8 cellular contexts compared by ENCODE assay signal in the genomic region with DNA sequence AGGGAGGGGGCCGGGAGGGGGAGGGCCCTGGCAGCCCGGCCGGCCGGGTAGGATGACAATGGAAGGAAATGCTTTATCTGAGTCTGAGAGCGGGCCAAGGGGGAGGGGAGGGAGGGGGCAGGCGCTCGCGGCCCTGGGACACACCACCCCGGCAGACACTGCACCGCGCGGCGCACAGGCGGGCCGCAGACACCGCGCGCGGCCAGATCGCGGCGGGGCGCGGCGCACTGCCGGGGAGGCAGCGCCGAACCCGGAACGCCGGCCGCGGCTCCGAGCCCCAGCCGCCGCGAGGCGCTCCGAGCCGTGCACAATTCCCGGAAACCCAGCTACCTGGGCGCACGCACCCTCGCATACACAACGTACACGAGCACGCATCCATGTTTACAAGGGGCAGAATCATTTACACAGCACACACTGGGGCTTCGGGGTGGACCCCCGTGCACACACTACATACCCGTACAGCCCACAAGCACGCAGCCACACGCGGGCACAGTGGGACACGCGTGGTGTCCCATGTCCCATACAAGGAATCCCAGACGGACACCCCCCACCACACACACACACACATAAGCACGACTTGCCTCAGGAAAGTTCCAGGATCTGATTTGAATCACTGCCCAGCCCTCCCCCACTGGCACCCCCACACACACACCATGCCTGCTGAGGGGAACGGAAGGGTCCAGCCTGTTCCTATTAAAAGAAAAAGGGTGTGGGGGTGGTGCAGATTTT. TPM values are rescaled to one million over a fixed set of nuclear protein-coding genes. Genes with fewer than 3 reads are reported as not detected.
DNase-seq lines count a peak whose midpoint lies in the region; ATAC-seq and TF ChIP-seq lines count a peak whose summit lies in the region.

A gene (minus strand): TSS at position 2 of the 729 bp plus-strand sequence. CDS start 118 bp downstream, outside the sequence.

- in situ Hi-C loops in Caki2 (cut with HindIII; ENCODE audit: low pct_unique_long_range_greater_than_20kb, low sequenced_read_pairs), result no loop called here

- H3K36me3 Mint-ChIP-seq in activated B cell treated with CpG ODN at 0.5 μM for 24 hours (ENCODE audit: low read depth), result peaks cover 9% of the 10 kb centered on the region
- H3K36me3 Mint-ChIP-seq in central memory CD8-positive, alpha-beta T cell (ENCODE audit: insufficient read depth), result peaks cover 12% of the 10 kb centered on the region

- no peaks in the 10 kb centered on the region for H3K9me3 ChIP-seq in spleen

- peaks cover 53 to 93% (median 73%) of the 10 kb centered on the region in 6 donors for H3K4me1 ChIP-seq in spleen

- peak within 1 kb of the TSS; percentile 71 to 82 (median 78) for H3K4me3 ChIP-seq in spleen

- peaks cover 0 to under 1% (median 0%) of the 10 kb centered on the region in 6 donors for H3K36me3 ChIP-seq in spleen

- H3K27me3 Mint-ChIP-seq in activated B cell treated with CpG ODN at 0.5 μM for 24 hours, result no peaks in the 10 kb centered on the region
- no peaks in the 10 kb centered on the region for H3K27me3 Mint-ChIP-seq in central memory CD8-positive, alpha-beta T cell

- CTCF ChIA-PET in activated B cell treated with CpG ODN at 0.5 μM for 24 hours (lab: Charles Lee), result interaction anchor here (1.2 to 5.2 kb wide), 7 partner anchors 12 to 77 kb away, joined by 3 to 72 read pairs (median 21); no protein-coding TSS in a partner anchor

- POLR2A ChIA-PET in activated B cell treated with CpG ODN at 0.5 μM for 24 hours (lab: Charles Lee), result interaction anchor here (0.6 to 19.6 kb wide), 11 partner anchors 10 to 114 kb away, joined by 3 to 573 read pairs (median 4); a partner anchor contains a TSS

- H3K4me1 Mint-ChIP-seq in activated B cell treated with CpG ODN at 0.5 μM for 24 hours, result peaks cover 65% of the 10 kb centered on the region
- H3K4me1 Mint-ChIP-seq in central memory CD8-positive, alpha-beta T cell, result peaks cover 84% of the 10 kb centered on the region

- 0 to 1% (median 1%) methylated on average over 15 to 58 of the region's 58 CpGs for WGBS in spleen, 5 donors

- DNase-seq in Caki2 (ENCODE audit: low read depth) (peak; percentile 74), NCI-H1092 (lab: John Stamatoyannopoulos, UW) (peak; percentile 68), activated B cell treated with CpG ODN at 0.5 μM for 24 hours (peak; percentile 57), islet precursor cell (peak; percentile 97), spleen (peak; percentile 95)
- peak in 1 of 2 donors; percentile 31 for DNase-seq in central memory CD8-positive, alpha-beta T cell (ENCODE audit: low spot score in 2 of 2)

- no peaks in the 10 kb centered on the region for H3K27me3 ChIP-seq in spleen (replicated peaks in 1 of 7)

- H3K9me3 Mint-ChIP-seq in activated B cell treated with CpG ODN at 0.5 μM for 24 hours, result no peaks in the 10 kb centered on the region
- no peaks in the 10 kb centered on the region for H3K9me3 Mint-ChIP-seq in central memory CD8-positive, alpha-beta T cell

- H3K27ac ChIP-seq in spleen, result peak within 1 kb of the TSS; percentile 91 to 98 (median 96)

- ATAC-seq in GM21786 (IDR thresholded peaks at IDR 0.05; ENCODE audit: unreplicated experiment) (peak; percentile 22), activated B cell treated with CpG ODN at 0.5 μM for 24 hours (ENCODE audit: low read depth) (peak; percentile 76), GM18907 (IDR thresholded peaks at IDR 0.05; ENCODE audit: unreplicated experiment) (no peak)
- peak; percentile 63 for ATAC-seq in central memory CD8-positive, alpha-beta T cell (replicated peaks; ENCODE audit: extremely low read depth, poor library complexity, severe bottlenecking)

- peak within 1 kb of the TSS; percentile 93 for H3K27ac Mint-ChIP-seq in activated B cell treated with CpG ODN at 0.5 μM for 24 hours
- H3K27ac Mint-ChIP-seq in central memory CD8-positive, alpha-beta T cell (ENCODE audit: low read depth), result peak within 1 kb of the TSS; percentile 89

- TF ChIP-seq CTCF in activated B cell treated with CpG ODN at 0.5 μM for 24 hours (IDR thresholded peaks at IDR 0.05) (no peak), spleen (IDR thresholded peaks at IDR 0.05 in 8 of 11, conservative IDR thresholded peaks at IDR 0.05 in 3 of 11) (no peak)

- H3K4me3 Mint-ChIP-seq in activated B cell treated with CpG ODN at 0.5 μM for 24 hours, result peak within 1 kb of the TSS; percentile 89
- H3K4me3 Mint-ChIP-seq in central memory CD8-positive, alpha-beta T cell, result peak within 1 kb of the TSS; percentile 97

- intact Hi-C loops in activated B cell treated with CpG ODN at 0.5 μM for 24 hours (cut with micrococcal nuclease) (loop anchor here (1.0 to 2.0 kb wide), 6 partner anchors 9 to 41 kb away; no protein-coding TSS in a partner anchor), spleen (cut with DNase I; ENCODE audit: low total_unique reads) (no loop called here)

- TF ChIP-seq POLR2A in spleen (IDR thresholded peaks at IDR 0.05), result peak in 1 of 3 donors; percentile 49

RNA-seq across cellular contexts. Expression of the gene that starts here (rescaled TPM):
- 10.9 and 12.4 TPM in 2 replicates for total RNA-seq in Caki2 (2014; rRNA removed; shearing (Covaris generic); ENCODE audit: low replicate concordance)
- total RNA-seq in activated B cell treated with CpG ODN at 0.5 μM for 24 hours (103 and 126 TPM in 2 replicates), spleen (100 to 1,000 TPM in 5 of 7 donors, 10 to 100 TPM in 2; 74.9 to 158 (median 132) TPM)
- polyA plus RNA-seq in spleen, result 10 to 100 TPM; 39.6 to 76.7 (median 52.2) TPM
